ENCODE assay signal across 8 cellular contexts in the genomic region with DNA sequence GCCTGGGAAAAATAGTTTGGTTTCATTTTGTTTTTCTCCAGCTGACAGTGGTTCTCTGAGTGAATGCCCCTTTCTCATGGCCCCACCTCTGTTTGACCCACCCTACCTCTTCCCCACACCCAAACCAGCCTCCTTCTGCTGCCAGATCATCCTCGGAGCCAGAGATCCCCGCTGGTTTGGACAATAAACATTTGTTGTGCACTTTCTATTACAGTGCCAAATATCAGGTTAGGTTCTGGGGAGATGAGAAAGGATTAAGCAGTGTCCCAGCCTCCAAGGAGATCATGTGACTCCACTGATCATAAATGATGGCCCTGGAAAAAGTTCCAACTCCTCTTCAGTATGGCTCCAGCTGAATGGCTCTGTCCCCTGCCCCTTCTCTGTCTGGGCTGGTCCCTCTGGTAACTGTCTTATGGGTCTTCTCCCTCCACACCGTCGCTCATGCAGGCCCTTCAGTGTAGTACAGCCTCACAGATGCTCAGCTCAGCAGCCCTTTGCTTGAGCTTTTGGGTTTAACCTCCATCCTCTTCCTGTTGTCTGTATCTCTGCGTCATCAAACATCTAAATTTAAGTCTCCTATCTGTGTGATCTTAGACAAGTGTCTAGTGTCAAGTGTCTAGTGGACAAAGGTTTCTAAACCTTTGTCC. TPM values are rescaled to one million over a fixed set of nuclear protein-coding genes. Genes with fewer than 3 reads are reported as not detected.
DNase-seq lines count a peak whose midpoint lies in the region; ATAC-seq and TF ChIP-seq lines count a peak whose summit lies in the region.

No MANE protein-coding gene starts in this region.

- no peaks in the 10 kb centered on the region for H3K27me3 ChIP-seq in left ventricle myocardium inferior (ENCODE audit: low read depth)

- no peaks in the 10 kb centered on the region for H3K36me3 ChIP-seq in left ventricle myocardium inferior

- peak overlapping the region; percentile 99 for H3K27ac Mint-ChIP-seq in activated naive CD4-positive, alpha-beta T cell treated with anti-CD3 and anti-CD28 coated beads, Interleukin-2, amount 10 ng/mL, durations not matched to agents 7 days and 5 days
- peak overlapping the region; percentile 95 for H3K27ac Mint-ChIP-seq in memory B cell

- peaks cover 98% of the 10 kb centered on the region for H3K4me1 Mint-ChIP-seq in activated naive CD4-positive, alpha-beta T cell treated with anti-CD3 and anti-CD28 coated beads, Interleukin-2, amount 10 ng/mL, durations not matched to agents 7 days and 5 days
- peaks cover 66% of the 10 kb centered on the region for H3K4me1 Mint-ChIP-seq in memory B cell

- ATAC-seq in memory B cell (ENCODE audit: low read depth) = peak; percentile 59

- no peaks in the 10 kb centered on the region for H3K27me3 Mint-ChIP-seq in activated naive CD4-positive, alpha-beta T cell treated with anti-CD3 and anti-CD28 coated beads, Interleukin-2, amount 10 ng/mL, durations not matched to agents 7 days and 5 days
- H3K27me3 Mint-ChIP-seq in memory B cell = no peaks in the 10 kb centered on the region

- peak overlapping the region; percentile 73 for H3K4me3 Mint-ChIP-seq in activated naive CD4-positive, alpha-beta T cell treated with anti-CD3 and anti-CD28 coated beads, Interleukin-2, amount 10 ng/mL, durations not matched to agents 7 days and 5 days
- peak overlapping the region; percentile 83 for H3K4me3 Mint-ChIP-seq in memory B cell

- peak overlapping the region; percentile 82 for H3K27ac ChIP-seq in left ventricle myocardium inferior (replicated peaks)

- intact Hi-C loops in left ventricle myocardium inferior (cut with micrococcal nuclease) = no loop called here
- intact Hi-C loops in cardiac septum (cut with DNase I) = no loop called here

- H3K9me3 ChIP-seq in left ventricle myocardium inferior (replicated peaks) = no peaks in the 10 kb centered on the region

- DNase-seq in left ventricle myocardium inferior = no peak
- no peak for DNase-seq in cardiac septum (ENCODE audit: low spot score)
- peak; percentile 74 for DNase-seq in activated naive CD4-positive, alpha-beta T cell treated with anti-CD3 and anti-CD28 coated beads, Interleukin-2, amount 10 ng/mL, durations not matched to agents 7 days and 5 days
- peak; percentile 51 to 55 for DNase-seq in memory B cell (ENCODE audit: low spot score in 2 of 2)
- DNase-seq in GF-D8 (lab: John Stamatoyannopoulos, UW) = no peak
- no peak for DNase-seq in hippocampal formation (lab: John Stamatoyannopoulos, UW)
- no peak for DNase-seq in NCI-H2171 treated with DMSO at 0.1 percent for 48 hours (lab: John Stamatoyannopoulos, UW)
- DNase-seq in dedifferentiated amniotic fluid mesenchymal stem cell (ENCODE audit: extremely low spot score) = no peak

- H3K36me3 Mint-ChIP-seq in activated naive CD4-positive, alpha-beta T cell treated with anti-CD3 and anti-CD28 coated beads, Interleukin-2, amount 10 ng/mL, durations not matched to agents 7 days and 5 days = peaks cover 46% of the 10 kb centered on the region
- peaks cover 2% of the 10 kb centered on the region for H3K36me3 Mint-ChIP-seq in memory B cell

- peaks cover 10% of the 10 kb centered on the region for H3K9me3 Mint-ChIP-seq in activated naive CD4-positive, alpha-beta T cell treated with anti-CD3 and anti-CD28 coated beads, Interleukin-2, amount 10 ng/mL, durations not matched to agents 7 days and 5 days
- peaks cover 2% of the 10 kb centered on the region for H3K9me3 Mint-ChIP-seq in memory B cell

- CTCF ChIA-PET in activated naive CD4-positive, alpha-beta T cell treated with anti-CD3 and anti-CD28 coated beads, Interleukin-2, amount 10 ng/mL, durations not matched to agents 7 days and 5 days (lab: Charles Lee) = interaction anchor here (1.1 to 1.8 kb wide), 4 partner anchors 10 to 19 kb away, joined by 3 to 9 read pairs (median 5); no protein-coding TSS in a partner anchor

- no peak for TF ChIP-seq CTCF in left ventricle myocardium inferior (IDR thresholded peaks at IDR 0.05; ENCODE audit: borderline replicate concordance)

- peaks cover 42% of the 10 kb centered on the region for H3K4me1 ChIP-seq in left ventricle myocardium inferior

- peak overlapping the region; percentile 24 for H3K4me3 ChIP-seq in left ventricle myocardium inferior

RNA-seq across cellular contexts. Expression of gene SERPINB1, which starts 17.1 kb away (rescaled TPM):
- total RNA-seq in left ventricle myocardium inferior = 23.4 TPM
- total RNA-seq in cardiac septum = 26.4 TPM

RNA-seq across cellular contexts. Expression of gene SERPINB9, which starts 44.3 kb away (rescaled TPM):
- total RNA-seq in left ventricle myocardium inferior (3.5 TPM), cardiac septum (5.3 TPM)

Comparison
In these comparisons a context has a peak if more than half of its experiments do, and no peak if none do; other contexts are left out.
1. DNase-seq: peak in activated naive CD4-positive, alpha-beta T cell treated with anti-CD3 and anti-CD28 coated beads, Interleukin-2, amount 10 ng/mL, durations not matched to agents 7 days and 5 days (single experiment) and memory B cell (2 of 2); none in left ventricle myocardium inferior (single experiment), cardiac septum (single experiment), GF-D8 (single experiment), hippocampal formation (0 of 2), NCI-H2171 treated with DMSO at 0.1 percent for 48 hours (single experiment) and dedifferentiated amniotic fluid mesenchymal stem cell (single experiment).